38 cellular contexts compared by ENCODE assay signal in the genomic region with DNA sequence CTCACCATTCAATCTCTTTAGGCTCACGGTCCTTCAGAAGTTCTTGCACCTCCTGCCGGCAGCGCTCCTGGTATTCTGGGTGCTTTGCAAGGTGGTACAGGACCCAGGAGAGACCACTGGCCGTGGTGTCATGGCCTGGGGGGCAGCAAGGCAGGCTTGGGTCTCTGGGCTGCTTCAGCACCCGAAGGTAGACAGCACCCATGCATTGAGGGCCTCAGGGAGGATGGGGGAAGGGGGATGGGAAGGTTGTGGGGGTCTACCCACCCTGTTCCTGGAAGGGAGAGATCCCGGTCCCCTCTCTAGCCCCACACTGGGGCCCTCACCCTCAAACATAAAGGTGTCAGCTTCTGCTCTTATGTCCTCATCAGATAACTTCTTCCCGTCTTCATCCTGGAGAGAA. TPM values are rescaled to one million over a fixed set of nuclear protein-coding genes. Genes with fewer than 3 reads are reported as not detected.
"Had no signal": no experiment of that assay in that cellular context is flagged by ENCODE, and none has a peak within 500 bp of the region (broad histone marks: within the 10 kb centered on the region; RNA-seq: fewer than 3 reads in every experiment).

No MANE protein-coding gene starts in this region.

- H3K4me3 ChIP-seq: adrenal gland, ascending aorta, body of pancreas, breast epithelium, cardiac muscle cell had no signal

- H3K27me3 ChIP-seq: ascending aorta, body of pancreas, brain microvascular endothelial cell, breast epithelium, cardiac muscle cell had no signal

- H3K27ac ChIP-seq: adrenal gland, ascending aorta, body of pancreas, brain microvascular endothelial cell, breast epithelium, cardiac muscle cell had no signal

- DNase-seq: activated effector memory CD4-positive, alpha-beta T cell treated with anti-CD3 and anti-CD28 coated beads, Interleukin-2, amount 50 U/mL, for 16 hours; activated effector memory CD4-positive, alpha-beta T cell treated with Interleukin-2 at 50 U/mL for 16 hours; activated gamma-delta T cell; activated gamma-delta T cell treated with Interleukin-2 at 50 U/mL for 16 hours; activated naive CD4-positive, alpha-beta T cell; activated naive CD4-positive, alpha-beta T cell treated with anti-CD3 and anti-CD28 coated beads for 36 hours; activated naive CD4-positive, alpha-beta T cell treated with anti-CD3 and anti-CD28 coated beads, Interleukin-2, amount 10 ng/mL, durations not matched to agents 7 days and 5 days; activated naive CD4-positive, alpha-beta T cell treated with anti-CD3 and anti-CD28 coated beads, Interleukin-2, amount 50 U/mL, for 16 hours; activated naive CD4-positive, alpha-beta T cell treated with Interleukin-2 at 50 U/mL for 16 hours; activated naive CD8-positive, alpha-beta T cell treated with anti-CD3 and anti-CD28 coated beads for 36 hours; activated naive CD8-positive, alpha-beta T cell treated with anti-CD3 and anti-CD28 coated beads, Interleukin-2, amount 10 ng/mL, durations not matched to agents 7 days and 5 days; activated naive CD8-positive, alpha-beta T cell treated with anti-CD3 and anti-CD28 coated beads, Interleukin-2, amount 50 U/mL, for 24 hours; activated T-cell treated with anti-CD3 and anti-CD28 coated beads, Interleukin-2, amount 50 U/mL, for 1 hour; activated T-cell treated with anti-CD3 and anti-CD28 coated beads, Interleukin-2, amount 50 U/mL, for 24 hours; activated T-cell treated with anti-CD3 and anti-CD28 coated beads, Interleukin-2, amount 50 U/mL, for 4 hours; activated T-cell treated with anti-CD3 and anti-CD28 coated beads, Interleukin-2, amount 50 U/mL, for 48 hours; activated T-cell treated with anti-CD3 and anti-CD28 coated beads, Interleukin-2, amount 50 U/mL, for 72 hours; adrenal gland; amniotic stem cell; amygdala; anterior cingulate cortex; aorta; body of pancreas; brain microvascular endothelial cell; caudate nucleus; central memory CD4-positive, alpha-beta T cell; cerebellar nuclear complex had no signal

- H3K9me3 ChIP-seq: adrenal gland, ascending aorta, body of pancreas, breast epithelium had no signal

- H3K4me1 ChIP-seq: adrenal gland, ascending aorta, body of pancreas, breast epithelium had no signal

- H3K36me3 ChIP-seq: adrenal gland, ascending aorta, brain microvascular endothelial cell, breast epithelium, cardiac muscle cell had no signal

RNA-seq across cellular contexts. Expression of gene CYP4F2, which starts 12.0 kb away (rescaled TPM):
- total RNA-seq: activated T-cell treated with anti-CD3 and anti-CD28 coated beads, Interleukin-2, amount 50 U/mL, for 4 hours; activated T-helper 1 cell treated with anti-CD3 and anti-CD28 coated beads, Interleukin-12 subunit alpha, Interleukin-12 subunit beta, Interleukin-2, Interleukin-4 antibody, amounts not matched to agents 30 ng/mL and 10 ng/mL and 1 ng/mL, durations not matched to agents 14 hours and 24 hours and 36 hours; activated T-helper 17 cell treated with anti-CD3 and anti-CD28 coated beads, Interleukin-2, amount 50 U/mL, for 72 hours; activated T-helper 2 cell treated with anti-CD3 and anti-CD28 coated beads, Interferon-gamma antibody, Interleukin-2, Interleukin-4, amounts not matched to agents 10 μg/mL and 5 μg/mL and 100 μg/mL, durations not matched to agents 14 hours and 24 hours and 36 hours; adrenal gland; aorta; astrocyte; body of pancreas; cardiac muscle cell; cardiac septum; cerebellum; chondrocyte had no signal

RNA-seq across cellular contexts. Expression of gene CYP4F11, which starts 48.4 kb away (rescaled TPM):
- total RNA-seq: activated naive CD4-positive, alpha-beta T cell treated with anti-CD3 and anti-CD28 coated beads for 36 hours; activated naive CD4-positive, alpha-beta T cell treated with anti-CD3 and anti-CD28 coated beads, Interleukin-2, amount 50 U/mL, for 72 hours; activated naive CD8-positive, alpha-beta T cell treated with anti-CD3 and anti-CD28 coated beads for 36 hours; activated naive CD8-positive, alpha-beta T cell treated with anti-CD3 and anti-CD28 coated beads, Interleukin-2, amount 10 ng/mL, durations not matched to agents 7 days and 5 days; activated T-cell treated with anti-CD3 and anti-CD28 coated beads, Interleukin-2, amount 50 U/mL, for 72 hours; activated T-helper 1 cell treated with anti-CD3 and anti-CD28 coated beads, Interleukin-12 subunit alpha, Interleukin-12 subunit beta, Interleukin-2, Interleukin-4 antibody, amounts not matched to agents 30 ng/mL and 10 ng/mL and 1 ng/mL, durations not matched to agents 14 hours and 24 hours and 36 hours; activated T-helper 17 cell treated with anti-CD3 and anti-CD28 coated beads, Interleukin-2, amount 50 U/mL, for 72 hours; activated T-helper 2 cell treated with anti-CD3 and anti-CD28 coated beads, Interferon-gamma antibody, Interleukin-2, Interleukin-4, amounts not matched to agents 10 μg/mL and 5 μg/mL and 100 μg/mL, durations not matched to agents 14 hours and 24 hours and 36 hours; astrocyte; cardiac muscle cell; cerebellum; chondrocyte had no signal
